2 cellular contexts compared by ENCODE assay signal in the genomic region with DNA sequence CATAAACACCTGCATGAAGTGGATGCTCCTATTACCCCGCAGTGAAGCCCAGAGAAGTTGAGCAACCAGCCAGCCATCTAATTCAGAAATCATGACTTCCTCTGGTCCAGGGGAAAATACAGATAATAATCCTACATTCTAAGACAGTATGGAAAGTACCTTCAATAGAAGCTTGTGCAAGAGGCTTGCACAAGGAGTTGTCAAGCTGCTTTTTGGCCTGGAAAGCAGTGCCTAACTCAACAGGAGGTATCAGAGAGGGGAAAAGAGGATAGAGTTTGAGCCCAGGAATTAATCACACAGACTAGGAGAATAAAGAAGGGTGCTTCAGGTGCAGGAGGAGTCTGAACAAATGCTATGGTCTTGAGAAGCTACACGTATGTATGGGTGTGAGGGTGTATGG.
A peak's percentile ranks its signal among the peaks of the same experiment; 100 is the strongest.
TF ChIP-seq lines count a peak whose summit lies in the region.

No MANE protein-coding gene starts in this region.

TF ChIP-seq in Ishikawa, 13 proteins besides CTCF, POLR2A, EP300 and RAD21:
- TF ChIP-seq CEBPB (IDR thresholded peaks at IDR 0.05), result peak; percentile 58; the same call in 1 of the 2 replicates
- TF ChIP-seq TCF12 (IDR thresholded peaks at IDR 0.05; ENCODE audit: low read depth), result no peak
- TF ChIP-seq TAF1 (IDR thresholded peaks at IDR 0.05; ENCODE audit: low read depth), result no peak
TF ChIP-seq in Ishikawa: peak in this region for 1.

TF ChIP-seq in K562, 482 proteins besides CTCF, POLR2A, EP300 and RAD21:
- TF ChIP-seq, protein P1, sequence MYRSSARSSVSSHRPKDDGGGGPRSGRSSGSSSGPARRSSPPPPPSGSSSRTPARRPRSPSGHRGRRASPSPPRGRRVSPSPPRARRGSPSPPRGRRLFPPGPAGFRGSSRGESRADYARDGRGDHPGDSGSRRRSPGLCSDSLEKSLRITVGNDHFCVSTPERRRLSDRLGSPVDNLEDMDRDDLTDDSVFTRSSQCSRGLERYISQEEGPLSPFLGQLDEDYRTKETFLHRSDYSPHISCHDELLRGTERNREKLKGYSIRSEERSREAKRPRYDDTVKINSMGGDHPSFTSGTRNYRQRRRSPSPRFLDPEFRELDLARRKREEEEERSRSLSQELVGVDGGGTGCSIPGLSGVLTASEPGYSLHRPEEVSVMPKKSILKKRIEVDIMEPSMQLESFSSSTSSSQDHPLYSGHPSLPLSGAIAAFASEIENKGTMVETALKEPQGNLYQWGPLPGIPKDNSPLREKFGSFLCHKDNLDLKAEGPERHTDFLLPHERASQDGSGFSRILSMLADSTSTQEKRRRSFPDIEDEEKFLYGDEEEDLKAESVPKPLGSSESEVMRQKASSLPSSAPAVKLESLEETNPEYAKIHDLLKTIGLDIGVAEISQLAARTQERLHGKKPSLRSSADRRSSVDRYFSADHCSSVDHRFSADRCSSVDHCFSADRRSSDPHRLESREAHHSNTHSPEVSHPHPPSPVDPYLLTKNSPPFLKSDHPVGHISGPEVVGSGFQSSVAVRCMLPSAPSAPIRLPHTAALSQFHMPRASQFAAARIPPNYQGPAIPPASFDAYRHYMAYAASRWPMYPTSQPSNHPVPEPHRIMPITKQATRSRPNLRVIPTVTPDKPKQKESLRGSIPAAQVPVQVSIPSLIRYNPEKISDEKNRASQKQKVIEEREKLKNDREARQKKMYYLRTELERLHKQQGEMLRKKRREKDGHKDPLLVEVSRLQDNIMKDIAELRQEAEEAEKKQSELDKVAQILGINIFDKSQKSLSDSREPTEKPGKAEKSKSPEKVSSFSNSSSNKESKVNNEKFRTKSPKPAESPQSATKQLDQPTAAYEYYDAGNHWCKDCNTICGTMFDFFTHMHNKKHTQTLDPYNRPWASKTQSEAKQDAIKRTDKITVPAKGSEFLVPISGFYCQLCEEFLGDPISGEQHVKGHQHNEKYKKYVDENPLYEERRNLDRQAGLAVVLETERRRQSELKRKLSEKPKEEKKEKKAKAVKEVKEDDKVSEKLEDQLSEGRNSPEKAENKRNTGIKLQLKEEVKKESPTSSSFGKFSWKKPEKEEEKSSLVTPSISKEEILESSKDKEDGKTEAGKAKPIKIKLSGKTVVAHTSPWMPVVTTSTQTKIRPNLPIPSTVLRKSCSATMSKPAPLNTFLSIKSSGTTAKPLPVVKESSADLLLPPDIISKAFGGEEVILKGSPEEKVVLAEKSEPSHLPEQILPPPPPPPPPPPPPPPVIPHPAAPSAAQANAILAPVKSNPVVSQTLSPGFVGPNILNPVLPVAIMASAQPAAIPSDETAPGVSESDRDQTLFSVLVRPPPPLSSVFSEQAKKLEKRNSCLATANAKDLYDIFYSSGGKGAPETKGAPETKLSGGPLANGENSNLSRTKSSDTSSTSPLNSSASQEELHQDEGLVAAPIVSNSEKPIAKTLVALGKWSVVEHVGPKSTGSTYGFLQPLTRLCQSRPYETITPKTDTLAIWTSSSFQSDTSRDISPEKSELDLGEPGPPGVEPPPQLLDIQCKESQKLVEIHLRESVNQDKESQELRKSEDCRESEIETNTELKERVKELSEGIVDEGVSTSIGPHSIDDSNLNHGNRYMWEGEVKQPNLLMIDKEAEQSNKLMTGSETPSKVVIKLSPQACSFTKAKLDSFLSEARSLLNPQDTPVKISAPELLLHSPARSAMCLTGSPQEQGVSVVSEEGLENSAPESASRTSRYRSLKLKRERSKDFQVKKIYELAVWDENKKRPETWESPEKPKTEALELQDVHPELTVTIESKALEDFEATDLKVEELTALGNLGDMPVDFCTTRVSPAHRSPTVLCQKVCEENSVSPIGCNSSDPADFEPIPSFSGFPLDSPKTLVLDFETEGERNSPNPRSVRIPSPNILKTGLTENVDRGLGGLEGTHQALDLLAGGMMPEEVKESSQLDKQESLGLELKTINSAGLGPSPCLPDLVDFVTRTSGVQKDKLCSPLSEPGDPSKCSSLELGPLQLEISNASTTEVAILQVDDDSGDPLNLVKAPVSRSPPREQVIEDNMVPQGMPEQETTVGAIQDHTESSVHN (IDR thresholded peaks at IDR 0.05; ENCODE audit: borderline replicate concordance in 1 of 2, low read depth in 1 of 2), result no peak
- peak; percentile 37; the same call in 1 of the 2 replicates for TF ChIP-seq CEBPB (tag; IDR thresholded peaks at IDR 0.05)
